ENCODE assay signal across 40 cellular contexts in the genomic region with DNA sequence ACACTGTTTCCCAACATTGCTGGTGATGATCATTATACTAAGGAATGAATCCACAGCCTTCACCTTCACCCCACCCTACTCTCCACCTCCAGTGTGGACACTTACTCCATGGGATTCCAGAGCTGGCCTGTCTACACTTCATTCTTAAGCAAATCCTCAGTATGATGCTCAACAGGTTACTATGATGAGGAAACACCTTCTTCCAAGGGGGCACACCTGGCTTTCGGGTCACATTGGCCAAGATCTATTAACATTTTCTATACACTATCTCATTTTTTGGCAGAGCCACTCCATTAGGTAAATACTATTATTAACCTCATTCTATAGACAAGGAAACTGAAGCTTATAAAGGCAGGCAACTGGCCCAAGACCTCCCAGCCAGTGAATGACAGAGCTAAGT. TPM values are rescaled to one million over a fixed set of nuclear protein-coding genes. Genes with fewer than 3 reads are reported as not detected.
"Had no signal": no experiment of that assay in that cellular context is flagged by ENCODE, and none has a peak within 500 bp of the region (broad histone marks: within the 10 kb centered on the region; RNA-seq: fewer than 3 reads in every experiment).

No MANE protein-coding gene starts in this region.

- H3K36me3 ChIP-seq: MG63 had no signal

- DNase-seq: Karpas-422, Kasumi-1, MG63, MM.1S, MV-4-11, NCI-H1048, NCI-H1092, NCI-H1092 treated with DMSO at 0.1 percent for 48 hours, NCI-H1105, NCI-H1105 treated with DMSO at 0.1 percent for 48 hours, NCI-H1417, NCI-H1417 treated with DMSO at 0.1 percent for 48 hours, NCI-H1436, NCI-H1436 treated with DMSO at 0.1 percent for 48 hours, NCI-H146, NCI-H1694, NCI-H1694 treated with DMSO at 0.1 percent for 48 hours, NCI-H187, NCI-H187 treated with DMSO at 0.1 percent for 48 hours, NCI-H1930, NCI-H2029, NCI-H2029 treated with DMSO at 0.1 percent for 48 hours, NCI-H2081, NCI-H2081 treated with DMSO at 0.1 percent for 48 hours, NCI-H2107, NCI-H2171, NCI-H2171 treated with DMSO at 0.1 percent for 48 hours, NCI-H2227 treated with DMSO at 0.1 percent for 48 hours, NCI-H226, NCI-H345, NCI-H446, NCI-H446 treated with DMSO at 0.1 percent for 48 hours, NCI-H510A, NCI-H510A treated with DMSO at 0.1 percent for 48 hours, NCI-H524, NCI-H524 treated with DMSO at 0.1 percent for 48 hours had no signal

- H3K4me3 ChIP-seq: MG63 had no signal

- H3K9me3 ChIP-seq: MG63 had no signal

RNA-seq across cellular contexts. Expression of a gene that starts 8.0 kb away (rescaled TPM):
- total RNA-seq: LHCN-M2, M059J, MCF 10A, NCI-H460 had no signal

RNA-seq across cellular contexts. Expression of a gene that starts 15.9 kb away (rescaled TPM):
- total RNA-seq: LHCN-M2, M059J, MCF 10A had no signal

RNA-seq across cellular contexts. Expression of a gene that starts 23.9 kb away (rescaled TPM):
- total RNA-seq: LHCN-M2, M059J, MCF 10A, NCI-H460 had no signal

RNA-seq across cellular contexts. Expression of a gene that starts 39.8 kb away (rescaled TPM):
- total RNA-seq: LHCN-M2, M059J, MCF 10A, NCI-H460 had no signal
